5 cellular contexts compared by ENCODE assay signal in the genomic region with DNA sequence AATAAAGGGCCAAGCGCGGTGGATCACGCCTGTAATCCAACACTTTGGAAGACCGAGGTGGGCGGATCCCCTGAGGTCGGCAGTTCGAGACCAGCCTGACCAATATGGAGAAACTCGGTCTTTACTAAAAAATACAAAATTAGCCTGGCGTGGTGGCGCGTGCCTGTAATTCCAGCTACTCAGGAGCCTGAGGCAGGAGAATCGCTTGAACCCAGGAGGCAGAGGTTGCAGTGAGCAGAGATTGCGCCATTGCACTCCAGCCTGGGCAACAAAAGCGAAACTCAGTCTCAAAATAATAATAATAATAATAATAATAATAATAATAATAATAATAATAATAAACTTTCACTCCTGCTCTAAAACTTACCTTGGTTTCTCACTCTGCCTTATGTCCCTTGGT. TPM values are rescaled to one million over a fixed set of nuclear protein-coding genes. Genes with fewer than 3 reads are reported as not detected.
"Had no signal": no experiment of that assay in that cellular context is flagged by ENCODE, and none has a peak within 500 bp of the region (broad histone marks: within the 10 kb centered on the region; RNA-seq: fewer than 3 reads in every experiment).

No MANE protein-coding gene starts in this region.

RNA-seq across cellular contexts. Expression of gene TYROBP, which starts 2.3 kb away (rescaled TPM):
- total RNA-seq: HepG2, HT1080, IMR-90, M059J, SJSA1 had no signal
- polyA plus RNA-seq: HepG2, IMR-90 had no signal

RNA-seq across cellular contexts. Expression of gene HCST, which starts 8.0 kb away (rescaled TPM):
- total RNA-seq: HT1080, IMR-90, M059J, SJSA1 had no signal
